1 cellular context compared by ENCODE assay signal in the genomic region with DNA sequence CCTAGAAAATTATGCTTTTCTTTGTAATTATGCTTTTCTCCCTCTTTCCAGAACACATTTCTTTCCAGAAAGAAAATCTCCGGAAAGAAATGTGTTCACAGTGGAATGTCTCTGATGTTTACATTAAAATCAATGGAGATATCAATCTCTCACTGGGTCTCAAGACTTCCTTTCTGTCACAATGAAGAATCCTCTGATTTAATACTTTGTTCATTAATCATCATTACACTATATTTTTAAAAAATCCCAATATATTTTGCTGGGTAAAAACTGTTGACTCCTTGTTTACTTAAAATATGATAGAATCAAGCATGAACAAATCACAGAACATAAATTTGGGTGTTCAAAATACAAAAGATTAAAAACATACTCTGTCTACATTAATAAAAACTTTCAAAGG.
TF ChIP-seq lines count a peak whose summit lies in the region.

No MANE protein-coding gene starts in this region.

TF ChIP-seq in HepG2, 621 proteins besides CTCF, POLR2A, EP300 and RAD21:
- no peak for TF ChIP-seq ZFP36 (IDR thresholded peaks at IDR 0.05; ENCODE audit: borderline replicate concordance, low read depth, low read length, partially characterized antibody)
- no peak for TF ChIP-seq ZNF510 (CRISPR knock-in tag; IDR thresholded peaks at IDR 0.05; ENCODE audit: low read depth)
- TF ChIP-seq, protein P1, sequence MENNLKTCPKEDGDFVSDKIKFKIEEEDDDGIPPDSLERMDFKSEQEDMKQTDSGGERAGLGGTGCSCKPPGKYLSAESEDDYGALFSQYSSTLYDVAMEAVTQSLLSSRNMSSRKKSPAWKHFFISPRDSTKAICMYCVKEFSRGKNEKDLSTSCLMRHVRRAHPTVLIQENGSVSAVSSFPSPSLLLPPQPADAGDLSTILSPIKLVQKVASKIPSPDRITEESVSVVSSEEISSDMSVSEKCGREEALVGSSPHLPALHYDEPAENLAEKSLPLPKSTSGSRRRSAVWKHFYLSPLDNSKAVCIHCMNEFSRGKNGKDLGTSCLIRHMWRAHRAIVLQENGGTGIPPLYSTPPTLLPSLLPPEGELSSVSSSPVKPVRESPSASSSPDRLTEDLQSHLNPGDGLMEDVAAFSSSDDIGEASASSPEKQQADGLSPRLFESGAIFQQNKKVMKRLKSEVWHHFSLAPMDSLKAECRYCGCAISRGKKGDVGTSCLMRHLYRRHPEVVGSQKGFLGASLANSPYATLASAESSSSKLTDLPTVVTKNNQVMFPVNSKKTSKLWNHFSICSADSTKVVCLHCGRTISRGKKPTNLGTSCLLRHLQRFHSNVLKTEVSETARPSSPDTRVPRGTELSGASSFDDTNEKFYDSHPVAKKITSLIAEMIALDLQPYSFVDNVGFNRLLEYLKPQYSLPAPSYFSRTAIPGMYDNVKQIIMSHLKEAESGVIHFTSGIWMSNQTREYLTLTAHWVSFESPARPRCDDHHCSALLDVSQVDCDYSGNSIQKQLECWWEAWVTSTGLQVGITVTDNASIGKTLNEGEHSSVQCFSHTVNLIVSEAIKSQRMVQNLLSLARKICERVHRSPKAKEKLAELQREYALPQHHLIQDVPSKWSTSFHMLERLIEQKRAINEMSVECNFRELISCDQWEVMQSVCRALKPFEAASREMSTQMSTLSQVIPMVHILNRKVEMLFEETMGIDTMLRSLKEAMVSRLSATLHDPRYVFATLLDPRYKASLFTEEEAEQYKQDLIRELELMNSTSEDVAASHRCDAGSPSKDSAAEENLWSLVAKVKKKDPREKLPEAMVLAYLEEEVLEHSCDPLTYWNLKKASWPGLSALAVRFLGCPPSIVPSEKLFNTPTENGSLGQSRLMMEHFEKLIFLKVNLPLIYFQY (CRISPR knock-in tag; IDR thresholded peaks at IDR 0.05; ENCODE audit: borderline replicate concordance): no peak
- TF ChIP-seq HDAC6 (IDR thresholded peaks at IDR 0.05; ENCODE audit: low read depth, low read length): no peak
- no peak for TF ChIP-seq ZBTB8A (CRISPR knock-in tag; IDR thresholded peaks at IDR 0.05; ENCODE audit: borderline replicate concordance, low read depth)
- TF ChIP-seq ZNF703 (CRISPR knock-in tag; IDR thresholded peaks at IDR 0.05; ENCODE audit: borderline replicate concordance): no peak
- TF ChIP-seq ZNF343 (CRISPR knock-in tag; IDR thresholded peaks at IDR 0.05): no peak
- TF ChIP-seq KLF9 (CRISPR knock-in tag; IDR thresholded peaks at IDR 0.05; ENCODE audit: low read depth): no peak
- no peak for TF ChIP-seq POGZ (CRISPR knock-in tag; IDR thresholded peaks at IDR 0.05)
- no peak for TF ChIP-seq PHF5A (CRISPR knock-in tag; IDR thresholded peaks at IDR 0.05; ENCODE audit: low read depth, unreplicated experiment)
- TF ChIP-seq, protein P2, sequence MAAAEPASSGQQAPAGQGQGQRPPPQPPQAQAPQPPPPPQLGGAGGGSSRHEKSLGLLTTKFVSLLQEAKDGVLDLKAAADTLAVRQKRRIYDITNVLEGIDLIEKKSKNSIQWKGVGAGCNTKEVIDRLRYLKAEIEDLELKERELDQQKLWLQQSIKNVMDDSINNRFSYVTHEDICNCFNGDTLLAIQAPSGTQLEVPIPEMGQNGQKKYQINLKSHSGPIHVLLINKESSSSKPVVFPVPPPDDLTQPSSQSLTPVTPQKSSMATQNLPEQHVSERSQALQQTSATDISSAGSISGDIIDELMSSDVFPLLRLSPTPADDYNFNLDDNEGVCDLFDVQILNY (CRISPR knock-in tag; conservative IDR thresholded peaks at IDR 0.05): no peak
- TF ChIP-seq ZNF841 (CRISPR knock-in tag; IDR thresholded peaks at IDR 0.05; ENCODE audit: borderline replicate concordance): no peak
- TF ChIP-seq ZBTB42 (CRISPR knock-in tag; IDR thresholded peaks at IDR 0.05): no peak
- no peak for TF ChIP-seq KLF12 (CRISPR knock-in tag; IDR thresholded peaks at IDR 0.05; ENCODE audit: borderline replicate concordance)
- no peak for TF ChIP-seq ZBTB7A (CRISPR knock-in tag; IDR thresholded peaks at IDR 0.05)
- no peak for TF ChIP-seq ARHGAP35 (CRISPR knock-in tag; IDR thresholded peaks at IDR 0.05; ENCODE audit: borderline replicate concordance)
TF ChIP-seq in HepG2: peak in this region for 0.
